In the genomic region with DNA sequence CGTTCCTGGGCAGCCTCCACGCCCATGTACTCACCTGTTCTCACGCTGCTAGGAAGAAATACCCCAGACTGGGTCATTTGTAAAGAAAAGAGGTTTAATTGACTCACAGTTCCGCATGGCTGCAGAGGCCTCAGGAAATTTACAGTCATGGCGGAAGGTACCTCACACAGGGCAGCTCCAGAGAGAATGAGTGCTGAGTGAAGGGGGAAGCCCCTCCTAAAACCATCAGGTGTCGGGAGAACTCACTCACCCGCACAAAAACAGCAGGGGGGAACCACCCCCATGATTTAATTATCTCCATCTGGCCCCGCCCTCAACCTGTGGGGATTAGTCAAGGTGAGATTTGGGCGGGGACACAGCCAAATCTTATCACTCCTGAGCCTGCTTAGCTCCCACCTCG, we compare ENCODE assay signal across 15 cellular contexts. TPM values are rescaled to one million over a fixed set of nuclear protein-coding genes. Genes with fewer than 3 reads are reported as not detected.
DNase-seq lines count a peak whose midpoint lies in the region; ATAC-seq lines count a peak whose summit lies in the region.
"Had no signal": no experiment of that assay in that cellular context is flagged by ENCODE, and none has a peak within 500 bp of the region (broad histone marks: within the 10 kb centered on the region; RNA-seq: fewer than 3 reads in every experiment).

No MANE protein-coding gene starts in this region.

- H3K4me1 Mint-ChIP-seq in activated naive CD8-positive, alpha-beta T cell treated with anti-CD3 and anti-CD28 coated beads, Interleukin-2, amount 50 U/mL, for 24 hours = peaks cover 20% of the 10 kb centered on the region

- H3K9me3 Mint-ChIP-seq in activated naive CD8-positive, alpha-beta T cell treated with anti-CD3 and anti-CD28 coated beads, Interleukin-2, amount 50 U/mL, for 24 hours = no peaks in the 10 kb centered on the region

- DNase-seq in NCI-H748 (lab: John Stamatoyannopoulos, UW; ENCODE audit: unreplicated experiment) (peak; percentile 40), NCI-H748 treated with DMSO at 0.1 percent for 48 hours (lab: John Stamatoyannopoulos, UW) (no peak), NCI-H345 (lab: John Stamatoyannopoulos, UW) (peak; percentile 75), HT-29 (ENCODE audit: low spot score) (no peak), iPS-NIHi7 (ENCODE audit: extremely low spot score) (no peak), medulla oblongata (ENCODE audit: extremely low spot score) (no peak)
- peak; percentile 60 for DNase-seq in activated naive CD8-positive, alpha-beta T cell treated with anti-CD3 and anti-CD28 coated beads, Interleukin-2, amount 50 U/mL, for 24 hours
- DNase-seq in stimulated activated CD4-positive, alpha-beta T cell treated with anti-CD3 and anti-CD28 coated beads, Interleukin-4, amount 100 ng/mL, for 24 hours = peak; percentile 42
- DNase-seq: foreskin melanocyte, left cardiac atrium, NCI-H187, NCI-H524 treated with DMSO at 0.1 percent for 48 hours, upper lobe of right lung had no signal

- ATAC-seq in activated naive CD8-positive, alpha-beta T cell treated with anti-CD3 and anti-CD28 coated beads, Interleukin-2, amount 50 U/mL, for 24 hours = peak; percentile 95
- ATAC-seq: left cardiac atrium, Panc1, upper lobe of right lung had no signal

- H3K27me3 Mint-ChIP-seq in activated naive CD8-positive, alpha-beta T cell treated with anti-CD3 and anti-CD28 coated beads, Interleukin-2, amount 50 U/mL, for 24 hours = no peaks in the 10 kb centered on the region

- H3K36me3 Mint-ChIP-seq in activated naive CD8-positive, alpha-beta T cell treated with anti-CD3 and anti-CD28 coated beads, Interleukin-2, amount 50 U/mL, for 24 hours (ENCODE audit: low read depth) = no peaks in the 10 kb centered on the region

- peak overlapping the region; percentile 86 for H3K27ac Mint-ChIP-seq in activated naive CD8-positive, alpha-beta T cell treated with anti-CD3 and anti-CD28 coated beads, Interleukin-2, amount 50 U/mL, for 24 hours

- peak overlapping the region; percentile 45 for H3K4me3 Mint-ChIP-seq in activated naive CD8-positive, alpha-beta T cell treated with anti-CD3 and anti-CD28 coated beads, Interleukin-2, amount 50 U/mL, for 24 hours

RNA-seq across cellular contexts. Expression of a gene that starts 18.2 kb away (rescaled TPM):
- 54.2 and 58.2 TPM in 2 replicates for total RNA-seq in HT-29 (2014; rRNA removed; shearing (Covaris generic))

RNA-seq across cellular contexts. Expression of a gene that starts 22.8 kb away (rescaled TPM):
- total RNA-seq in HT-29 (2014; rRNA removed; shearing (Covaris generic)) = 0.74 and 1.1 TPM in 2 replicates
- total RNA-seq: A172 had no signal

RNA-seq across cellular contexts. Expression of a gene that starts 28.1 kb away (rescaled TPM):
- 278 and 290 TPM in 2 replicates for total RNA-seq in HT-29 (2014; rRNA removed; shearing (Covaris generic))

RNA-seq across cellular contexts. Expression of a gene that starts 33.6 kb away (rescaled TPM):
- total RNA-seq in HT-29 (2014; rRNA removed; shearing (Covaris generic)) = 198 and 209 TPM in 2 replicates

RNA-seq across cellular contexts. Expression of a gene that starts 38.3 kb away (rescaled TPM):
- 99.5 and 103 TPM in 2 replicates for total RNA-seq in HT-29 (2014; rRNA removed; shearing (Covaris generic))

Comparison
In these comparisons a context has a peak if more than half of its experiments do, and no peak if none do; other contexts are left out.
1. DNase-seq: peak in NCI-H748 (single experiment), NCI-H345 (single experiment), activated naive CD8-positive, alpha-beta T cell treated with anti-CD3 and anti-CD28 coated beads, Interleukin-2, amount 50 U/mL, for 24 hours (single experiment) and stimulated activated CD4-positive, alpha-beta T cell treated with anti-CD3 and anti-CD28 coated beads, Interleukin-4, amount 100 ng/mL, for 24 hours (single experiment); none in NCI-H748 treated with DMSO at 0.1 percent for 48 hours (single experiment), HT-29 (single experiment), iPS-NIHi7 (single experiment) and medulla oblongata (single experiment).